1 cellular context compared by ENCODE assay signal in the genomic region with DNA sequence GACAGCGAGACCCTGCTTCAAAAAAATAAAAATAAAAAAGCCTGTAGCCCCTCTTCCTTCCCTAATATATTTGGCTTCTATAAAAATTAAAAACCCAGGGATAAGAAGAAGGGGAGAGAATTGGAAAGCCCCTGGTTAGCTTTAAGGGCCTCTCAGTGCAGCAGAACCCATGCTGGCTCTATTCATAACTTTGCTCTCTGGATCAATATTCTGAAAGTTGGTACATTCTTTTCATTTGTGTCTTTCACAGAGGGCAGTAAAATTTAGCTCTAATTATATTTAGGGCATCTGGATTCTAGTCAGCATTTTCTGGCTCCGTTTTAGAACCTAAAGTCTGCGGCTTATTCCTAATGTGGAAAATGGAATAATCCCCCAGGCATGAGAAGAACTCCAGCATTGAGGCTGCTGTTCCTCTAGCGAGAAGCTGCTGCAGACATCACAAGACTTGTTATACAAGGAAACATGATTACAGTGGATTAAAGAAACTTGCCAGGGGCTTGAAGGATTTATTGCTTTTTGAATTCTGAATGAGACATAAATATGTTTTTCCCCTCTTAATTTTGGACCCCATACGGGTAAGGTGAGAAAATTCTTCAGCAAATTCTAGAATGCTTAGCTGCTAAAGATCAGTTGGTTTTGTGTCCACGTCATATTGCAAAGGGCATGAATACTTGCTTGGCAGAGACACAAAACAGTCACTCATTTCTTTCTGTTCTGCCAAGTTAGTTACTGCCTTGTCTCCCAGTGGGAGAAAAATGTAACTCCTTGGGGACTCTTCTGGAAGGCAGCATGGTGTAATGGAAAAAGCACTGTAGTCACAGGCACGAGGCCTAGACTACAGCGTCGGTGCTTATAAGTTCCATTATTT.
TF ChIP-seq lines count a peak whose summit lies in the region.

No MANE protein-coding gene starts in this region.

TF ChIP-seq in GM23338, 12 proteins besides CTCF, POLR2A, EP300 and RAD21 (continued from another document):
- TF ChIP-seq, protein P1, sequence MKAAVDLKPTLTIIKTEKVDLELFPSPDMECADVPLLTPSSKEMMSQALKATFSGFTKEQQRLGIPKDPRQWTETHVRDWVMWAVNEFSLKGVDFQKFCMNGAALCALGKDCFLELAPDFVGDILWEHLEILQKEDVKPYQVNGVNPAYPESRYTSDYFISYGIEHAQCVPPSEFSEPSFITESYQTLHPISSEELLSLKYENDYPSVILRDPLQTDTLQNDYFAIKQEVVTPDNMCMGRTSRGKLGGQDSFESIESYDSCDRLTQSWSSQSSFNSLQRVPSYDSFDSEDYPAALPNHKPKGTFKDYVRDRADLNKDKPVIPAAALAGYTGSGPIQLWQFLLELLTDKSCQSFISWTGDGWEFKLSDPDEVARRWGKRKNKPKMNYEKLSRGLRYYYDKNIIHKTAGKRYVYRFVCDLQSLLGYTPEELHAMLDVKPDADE (IDR thresholded peaks at IDR 0.05) = no peak
- no peak for TF ChIP-seq ZNF331 (CRISPR knock-in tag; IDR thresholded peaks at IDR 0.05; ENCODE audit: low read depth)
- TF ChIP-seq, protein P2, sequence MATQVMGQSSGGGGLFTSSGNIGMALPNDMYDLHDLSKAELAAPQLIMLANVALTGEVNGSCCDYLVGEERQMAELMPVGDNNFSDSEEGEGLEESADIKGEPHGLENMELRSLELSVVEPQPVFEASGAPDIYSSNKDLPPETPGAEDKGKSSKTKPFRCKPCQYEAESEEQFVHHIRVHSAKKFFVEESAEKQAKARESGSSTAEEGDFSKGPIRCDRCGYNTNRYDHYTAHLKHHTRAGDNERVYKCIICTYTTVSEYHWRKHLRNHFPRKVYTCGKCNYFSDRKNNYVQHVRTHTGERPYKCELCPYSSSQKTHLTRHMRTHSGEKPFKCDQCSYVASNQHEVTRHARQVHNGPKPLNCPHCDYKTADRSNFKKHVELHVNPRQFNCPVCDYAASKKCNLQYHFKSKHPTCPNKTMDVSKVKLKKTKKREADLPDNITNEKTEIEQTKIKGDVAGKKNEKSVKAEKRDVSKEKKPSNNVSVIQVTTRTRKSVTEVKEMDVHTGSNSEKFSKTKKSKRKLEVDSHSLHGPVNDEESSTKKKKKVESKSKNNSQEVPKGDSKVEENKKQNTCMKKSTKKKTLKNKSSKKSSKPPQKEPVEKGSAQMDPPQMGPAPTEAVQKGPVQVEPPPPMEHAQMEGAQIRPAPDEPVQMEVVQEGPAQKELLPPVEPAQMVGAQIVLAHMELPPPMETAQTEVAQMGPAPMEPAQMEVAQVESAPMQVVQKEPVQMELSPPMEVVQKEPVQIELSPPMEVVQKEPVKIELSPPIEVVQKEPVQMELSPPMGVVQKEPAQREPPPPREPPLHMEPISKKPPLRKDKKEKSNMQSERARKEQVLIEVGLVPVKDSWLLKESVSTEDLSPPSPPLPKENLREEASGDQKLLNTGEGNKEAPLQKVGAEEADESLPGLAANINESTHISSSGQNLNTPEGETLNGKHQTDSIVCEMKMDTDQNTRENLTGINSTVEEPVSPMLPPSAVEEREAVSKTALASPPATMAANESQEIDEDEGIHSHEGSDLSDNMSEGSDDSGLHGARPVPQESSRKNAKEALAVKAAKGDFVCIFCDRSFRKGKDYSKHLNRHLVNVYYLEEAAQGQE (IDR thresholded peaks at IDR 0.05; ENCODE audit: unreplicated experiment) = no peak
